8 cellular contexts compared by ENCODE assay signal in the genomic region with DNA sequence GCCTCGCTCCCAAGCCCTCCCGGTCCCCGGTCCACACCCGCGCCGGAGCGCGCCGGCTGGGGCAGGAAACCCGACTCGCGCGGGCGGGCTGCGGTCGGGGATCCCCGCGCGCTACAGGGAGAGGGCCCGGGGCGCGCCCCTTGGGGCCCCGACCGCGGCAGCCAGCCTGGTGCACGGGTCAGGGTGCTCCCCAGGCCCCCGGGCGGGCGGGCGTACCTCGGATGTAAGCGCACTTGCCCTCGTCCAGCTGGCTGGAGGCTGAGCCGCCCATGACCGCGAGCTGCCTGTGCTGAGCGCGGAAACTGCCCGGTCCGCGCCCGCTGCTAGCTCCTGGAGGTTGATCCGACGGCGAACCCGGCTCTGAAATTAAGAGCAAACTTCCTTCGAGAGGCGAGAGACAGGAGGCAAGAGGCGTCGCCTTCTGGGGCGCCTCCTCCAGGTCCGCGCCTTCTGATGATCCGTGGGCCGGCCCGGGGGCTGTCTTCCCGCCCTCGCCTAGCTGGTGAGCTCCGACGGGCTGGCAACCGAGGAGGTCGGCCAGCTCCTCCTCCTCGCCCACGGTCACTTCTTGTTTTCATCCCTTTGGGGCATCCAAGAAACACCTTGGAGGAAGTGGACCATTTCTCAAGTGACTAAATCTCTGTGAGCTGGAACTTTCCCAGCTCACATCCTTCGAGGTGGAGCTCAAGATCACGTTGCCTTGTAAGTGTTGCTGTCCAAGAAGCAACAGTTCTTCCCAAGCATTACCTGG. TPM values are rescaled to one million over a fixed set of nuclear protein-coding genes. Genes with fewer than 3 reads are reported as not detected.
DNase-seq lines count a peak whose midpoint lies in the region; ATAC-seq lines count a peak whose summit lies in the region.

A gene with protein sequence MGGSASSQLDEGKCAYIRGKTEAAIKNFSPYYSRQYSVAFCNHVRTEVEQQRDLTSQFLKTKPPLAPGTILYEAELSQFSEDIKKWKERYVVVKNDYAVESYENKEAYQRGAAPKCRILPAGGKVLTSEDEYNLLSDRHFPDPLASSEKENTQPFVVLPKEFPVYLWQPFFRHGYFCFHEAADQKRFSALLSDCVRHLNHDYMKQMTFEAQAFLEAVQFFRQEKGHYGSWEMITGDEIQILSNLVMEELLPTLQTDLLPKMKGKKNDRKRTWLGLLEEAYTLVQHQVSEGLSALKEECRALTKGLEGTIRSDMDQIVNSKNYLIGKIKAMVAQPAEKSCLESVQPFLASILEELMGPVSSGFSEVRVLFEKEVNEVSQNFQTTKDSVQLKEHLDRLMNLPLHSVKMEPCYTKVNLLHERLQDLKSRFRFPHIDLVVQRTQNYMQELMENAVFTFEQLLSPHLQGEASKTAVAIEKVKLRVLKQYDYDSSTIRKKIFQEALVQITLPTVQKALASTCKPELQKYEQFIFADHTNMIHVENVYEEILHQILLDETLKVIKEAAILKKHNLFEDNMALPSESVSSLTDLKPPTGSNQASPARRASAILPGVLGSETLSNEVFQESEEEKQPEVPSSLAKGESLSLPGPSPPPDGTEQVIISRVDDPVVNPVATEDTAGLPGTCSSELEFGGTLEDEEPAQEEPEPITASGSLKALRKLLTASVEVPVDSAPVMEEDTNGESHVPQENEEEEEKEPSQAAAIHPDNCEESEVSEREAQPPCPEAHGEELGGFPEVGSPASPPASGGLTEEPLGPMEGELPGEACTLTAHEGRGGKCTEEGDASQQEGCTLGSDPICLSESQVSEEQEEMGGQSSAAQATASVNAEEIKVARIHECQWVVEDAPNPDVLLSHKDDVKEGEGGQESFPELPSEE (minus strand): TSS at position 423 of the 751 bp plus-strand sequence. CDS start 152 bp downstream, at position 271.

- H3K36me3 ChIP-seq in effector memory CD4-positive, alpha-beta T cell (ENCODE audit: control insufficient read depth, insufficient read depth, low read length): no peaks in the 10 kb centered on the region

- peak within 1 kb of the TSS; percentile 92 for H3K27ac ChIP-seq in effector memory CD4-positive, alpha-beta T cell (ENCODE audit: insufficient read depth, low read length, poor library complexity, severe bottlenecking)

- H3K9me3 ChIP-seq in effector memory CD4-positive, alpha-beta T cell (ENCODE audit: control insufficient read depth, low read length): no peaks in the 10 kb centered on the region

- ATAC-seq in HG02763 (IDR thresholded peaks at IDR 0.05; ENCODE audit: unreplicated experiment): peak; percentile 59

- peak within 1 kb of the TSS; percentile 89 for H3K4me3 ChIP-seq in effector memory CD4-positive, alpha-beta T cell (ENCODE audit: insufficient read depth, low read depth, low read length, poor library complexity, severe bottlenecking)

- H3K4me1 ChIP-seq in effector memory CD4-positive, alpha-beta T cell (ENCODE audit: control insufficient read depth, insufficient read depth, low read length, poor library complexity, severe bottlenecking): peaks cover 9% of the 10 kb centered on the region

- H3K27me3 ChIP-seq in effector memory CD4-positive, alpha-beta T cell (replicated peaks; ENCODE audit: control insufficient read depth, insufficient read depth, low read length, poor library complexity, severe bottlenecking): no peaks in the 10 kb centered on the region

- peak; percentile 64 for DNase-seq in NCI-H82 (lab: John Stamatoyannopoulos, UW)
- DNase-seq in NCI-H82 treated with DMSO at 0.1 percent for 48 hours (lab: John Stamatoyannopoulos, UW; ENCODE audit: unreplicated experiment): no peak
- peak; percentile 18 for DNase-seq in NCI-H2171 (lab: John Stamatoyannopoulos, UW)
- peak; percentile 52 for DNase-seq in activated CD4-positive, alpha-beta T cell treated with anti-CD3 and anti-CD28 coated beads, Interleukin-2, amount 50 U/mL, for 1 hour
- peak; percentile 64 to 66 (median 65) for DNase-seq in effector memory CD4-positive, alpha-beta T cell
- DNase-seq in mesenteric fat pad (ENCODE audit: low spot score): peak; percentile 90
- peak; percentile 55 to 73 for DNase-seq in stimulated activated CD8-positive, alpha-beta memory T cell treated with anti-CD3 and anti-CD28 coated beads, Interleukin-15, amount 100 ng/mL, for 48 hours (ENCODE audit: low read depth in 2 of 2)

RNA-seq across cellular contexts. Expression of the gene that starts here (rescaled TPM):
- 25.9 TPM for total RNA-seq in mesenteric fat pad
